Comparison of ENCODE assay signal across 20 cellular contexts in genomic region chr18:48514786-48515185, GRCh38. TPM values are rescaled to one million over a fixed set of nuclear protein-coding genes. Genes with fewer than 3 reads are reported as not detected.
DNase-seq lines count a peak whose midpoint lies in the region; ATAC-seq and TF ChIP-seq lines count a peak whose summit lies in the region.
"Had no signal": no experiment of that assay in that cellular context is flagged by ENCODE, and none has a peak within 500 bp of the region (broad histone marks: within the 10 kb centered on the region; RNA-seq: fewer than 3 reads in every experiment).

No MANE protein-coding gene starts in this region.

- intact Hi-C loops in natural killer cell (cut with micrococcal nuclease): no loop called here

- peaks cover 2% of the 10 kb centered on the region for H3K9me3 Mint-ChIP-seq in endodermal cell
- H3K9me3 Mint-ChIP-seq in natural killer cell: no peaks in the 10 kb centered on the region
- peaks cover 1% of the 10 kb centered on the region for H3K9me3 Mint-ChIP-seq in mesothelial cell of epicardium

- WGBS in endodermal cell (ENCODE audit: insufficient coverage in 1 of 2, insufficient read length in 1 of 2), 2 experiments: 77 to 87% methylated on average over 9 to 11 of the region's 11 CpGs

- H3K4me1 ChIP-seq in endodermal cell (ENCODE audit: control insufficient read depth, insufficient read depth, low read length): no peaks in the 10 kb centered on the region
- H3K4me1 ChIP-seq: prostate gland, upper lobe of left lung had no signal

- H3K4me1 Mint-ChIP-seq in endodermal cell (peaks cover 13% of the 10 kb centered on the region), natural killer cell (no peaks in the 10 kb centered on the region), mesothelial cell of epicardium (no peaks in the 10 kb centered on the region)

- no peaks in the 10 kb centered on the region for H3K9me3 ChIP-seq in endodermal cell (ENCODE audit: control insufficient read depth, low read length)
- H3K9me3 ChIP-seq: prostate gland, upper lobe of left lung had no signal

- H3K27me3 ChIP-seq in endodermal cell (ENCODE audit: control insufficient read depth, insufficient read depth, low read length, poor library complexity, severe bottlenecking): no peaks in the 10 kb centered on the region
- H3K27me3 ChIP-seq: upper lobe of left lung had no signal

- no peak for ATAC-seq in natural killer cell
- ATAC-seq: foreskin keratinocyte, K562, left ventricle myocardium superior, WTC11 had no signal

- no peak for TF ChIP-seq CTCF in endodermal cell (conservative IDR thresholded peaks at IDR 0.05)
- no peak for TF ChIP-seq CTCF in natural killer cell (IDR thresholded peaks at IDR 0.05)
- TF ChIP-seq CTCF in mesothelial cell of epicardium (IDR thresholded peaks at IDR 0.05; ENCODE audit: unreplicated experiment): no peak

- no peak overlapping the region for H3K4me3 ChIP-seq in endodermal cell (ENCODE audit: low read length)
- H3K4me3 ChIP-seq: coronary artery, K562, prostate gland, upper lobe of left lung had no signal

- peak overlapping the region; percentile 32 for H3K27ac ChIP-seq in endodermal cell (ENCODE audit: low read depth, low read length)
- H3K27ac ChIP-seq: 22Rv1, C4-2B, coronary artery, foreskin keratinocyte, prostate gland, RWPE1, upper lobe of left lung had no signal

- no peaks in the 10 kb centered on the region for H3K36me3 ChIP-seq in endodermal cell (ENCODE audit: control insufficient read depth, insufficient read depth, low read length)
- H3K36me3 ChIP-seq: prostate gland, upper lobe of left lung had no signal

- no peak overlapping the region for H3K4me3 Mint-ChIP-seq in endodermal cell
- no peak overlapping the region for H3K4me3 Mint-ChIP-seq in natural killer cell
- H3K4me3 Mint-ChIP-seq in mesothelial cell of epicardium: no peak overlapping the region
- H3K4me3 Mint-ChIP-seq: WTC11 had no signal

- DNase-seq in NCI-H1417 (lab: John Stamatoyannopoulos, UW) (peak in 2 of 3 experiments; percentile 28 to 56), NCI-H1417 treated with DMSO at 0.1 percent for 48 hours (lab: John Stamatoyannopoulos, UW) (no peak), NCI-H524 treated with DMSO at 0.1 percent for 48 hours (lab: John Stamatoyannopoulos, UW) (peak; percentile 3), endodermal cell (no peak), putamen (ENCODE audit: low spot score) (peak; percentile 65), natural killer cell (no peak), T-helper 2 cell (no peak), mesothelial cell of epicardium (ENCODE audit: low spot score in 2 of 2, unreplicated experiment in 2 of 2) (no peak)
- DNase-seq: DND-41, foreskin keratinocyte, left ventricle myocardium superior, NCI-H774 had no signal

- no peaks in the 10 kb centered on the region for H3K27me3 Mint-ChIP-seq in endodermal cell (ENCODE audit: insufficient read depth)
- peaks cover 18 to 29% of the 10 kb centered on the region in 2 donors for H3K27me3 Mint-ChIP-seq in natural killer cell (ENCODE audit: low read depth in 2 of 2)
- no peaks in the 10 kb centered on the region for H3K27me3 Mint-ChIP-seq in mesothelial cell of epicardium (ENCODE audit: low read depth)

- no peak overlapping the region for H3K27ac Mint-ChIP-seq in endodermal cell
- no peak overlapping the region for H3K27ac Mint-ChIP-seq in natural killer cell
- H3K27ac Mint-ChIP-seq in mesothelial cell of epicardium: no peak overlapping the region
- H3K27ac Mint-ChIP-seq: WTC11 had no signal

- H3K36me3 Mint-ChIP-seq in endodermal cell (ENCODE audit: low read depth): no peaks in the 10 kb centered on the region
- no peaks in the 10 kb centered on the region for H3K36me3 Mint-ChIP-seq in natural killer cell
- H3K36me3 Mint-ChIP-seq in mesothelial cell of epicardium: no peaks in the 10 kb centered on the region
- H3K36me3 Mint-ChIP-seq: WTC11 had no signal

- no peak overlapping the region for H3K9ac ChIP-seq in endodermal cell (ENCODE audit: extremely low read depth, low read length, poor library complexity, severe bottlenecking)

RNA-seq across cellular contexts. Expression of gene CTIF, which starts 24.0 kb away (rescaled TPM):
- total RNA-seq in endodermal cell: 10 to 100 TPM; 33.8 to 41.6 TPM
- 35.4 TPM for polyA plus RNA-seq in endodermal cell (2013, experiment 1 of 2)
- polyA plus RNA-seq in endodermal cell (2013, experiment 2 of 2): 34.4 TPM
- total RNA-seq in natural killer cell: 10 to 100 TPM in 1 of 3 donors, 1 to 10 TPM in 2; 6.9 to 10.2 (median 8.2) TPM
- total RNA-seq in mesothelial cell of epicardium: 64.3 to 67.9 TPM (median 66.0 TPM) in 3 replicates

Comparison
In these comparisons a context has a peak if more than half of its experiments do, and no peak if none do; other contexts are left out.
1. DNase-seq: peak in NCI-H1417 (2 of 3), NCI-H524 treated with DMSO at 0.1 percent for 48 hours (single experiment) and putamen (single experiment); none in NCI-H1417 treated with DMSO at 0.1 percent for 48 hours (single experiment), endodermal cell (single experiment), natural killer cell (single experiment), T-helper 2 cell (0 of 5) and mesothelial cell of epicardium (0 of 2).